Comparison of ENCODE assay signal across 35 cellular contexts in genomic region chr22:17978027-17978426, GRCh38.
"Had no signal": no experiment of that assay in that cellular context is flagged by ENCODE, and none has a peak within 500 bp of the region (broad histone marks: within the 10 kb centered on the region; RNA-seq: fewer than 3 reads in every experiment).

No MANE protein-coding gene starts in this region.

- H3K27ac Mint-ChIP-seq: activated CD8-positive, alpha-beta T cell treated with anti-CD3 and anti-CD28 coated beads for 36 hours; activated naive CD8-positive, alpha-beta T cell; activated T-helper 17 cell treated with anti-CD3 and anti-CD28 coated beads, Interleukin-2, amount 50 U/mL, for 72 hours; T-helper 17 cell; T-helper 2 cell treated with Interferon-gamma antibody and Interleukin-4, amounts not matched to agents 5 μg/mL and 100 μg/mL, for 36 hours; WTC11 had no signal

- H3K27me3 Mint-ChIP-seq: activated CD8-positive, alpha-beta T cell treated with anti-CD3 and anti-CD28 coated beads for 36 hours; activated naive CD8-positive, alpha-beta T cell; activated T-helper 17 cell treated with anti-CD3 and anti-CD28 coated beads, Interleukin-2, amount 50 U/mL, for 72 hours; central memory CD8-positive, alpha-beta T cell; T-helper 17 cell had no signal

- FAIRE-seq: astrocyte, bronchial epithelial cell, endometrium, endothelial cell of umbilical vein, TTC549 had no signal

- H3K27me3 ChIP-seq: brain microvascular endothelial cell, esophagus squamous epithelium, heart right ventricle had no signal

- DNase-seq: activated CD4-positive, alpha-beta T cell treated with anti-CD3 and anti-CD28 coated beads for 48 hours; activated CD4-positive, alpha-beta T cell treated with anti-CD3 and anti-CD28 coated beads, Interleukin-2, amount 50 U/mL, for 1 hour; activated CD4-positive, alpha-beta T cell treated with anti-CD3 and anti-CD28 coated beads, Interleukin-2, amount 50 U/mL, for 48 hours; activated CD8-positive, alpha-beta memory T cell treated with anti-CD3 and anti-CD28 coated beads for 24 hours; activated CD8-positive, alpha-beta T cell treated with anti-CD3 and anti-CD28 coated beads for 36 hours; activated effector memory CD4-positive, alpha-beta T cell treated with Interleukin-2 at 50 U/mL for 16 hours; activated gamma-delta T cell treated with Interleukin-2 at 50 U/mL for 16 hours; activated naive CD4-positive, alpha-beta T cell treated with anti-CD3 and anti-CD28 coated beads, Interleukin-2, amount 50 U/mL, for 16 hours; activated naive CD4-positive, alpha-beta T cell treated with Interleukin-2 at 50 U/mL for 16 hours; activated T-cell treated with anti-CD3 and anti-CD28 coated beads, Interleukin-2, amount 50 U/mL, for 4 hours; amniotic stem cell; anterior cingulate cortex; brain microvascular endothelial cell; cortex of kidney; dermis blood vessel endothelial cell; effector CD8-positive, alpha-beta T cell; esophagus squamous epithelium; foreskin melanocyte; heart right ventricle; T-helper 1 cell; T-helper 17 cell; T1000 had no signal

- H3K36me3 ChIP-seq: brain microvascular endothelial cell, esophagus squamous epithelium had no signal

- H3K9me3 Mint-ChIP-seq: activated CD8-positive, alpha-beta T cell treated with anti-CD3 and anti-CD28 coated beads for 36 hours; activated T-cell treated with anti-CD3 and anti-CD28 coated beads, Interleukin-2, amount 50 U/mL, for 4 hours; activated T-helper 17 cell treated with anti-CD3 and anti-CD28 coated beads, Interleukin-2, amount 50 U/mL, for 72 hours; central memory CD8-positive, alpha-beta T cell; T-helper 2 cell treated with Interferon-gamma antibody and Interleukin-4, amounts not matched to agents 5 μg/mL and 100 μg/mL, for 36 hours had no signal

- H3K9me3 ChIP-seq: esophagus squamous epithelium, heart right ventricle had no signal

- H3K4me3 Mint-ChIP-seq: activated CD8-positive, alpha-beta T cell treated with anti-CD3 and anti-CD28 coated beads for 36 hours; activated naive CD8-positive, alpha-beta T cell; activated T-cell treated with anti-CD3 and anti-CD28 coated beads, Interleukin-2, amount 50 U/mL, for 4 hours; activated T-helper 17 cell treated with anti-CD3 and anti-CD28 coated beads, Interleukin-2, amount 50 U/mL, for 72 hours; central memory CD8-positive, alpha-beta T cell; T-helper 17 cell; T-helper 2 cell treated with Interferon-gamma antibody and Interleukin-4, amounts not matched to agents 5 μg/mL and 100 μg/mL, for 36 hours; WTC11 had no signal

- ATAC-seq: activated CD4-positive, CD25-positive, alpha-beta regulatory T cell treated with anti-CD3 and anti-CD28 coated beads, Interleukin-2, amount 50 U/mL, for 24 hours; activated CD8-positive, alpha-beta T cell treated with anti-CD3 and anti-CD28 coated beads for 36 hours; activated T-cell treated with anti-CD3 and anti-CD28 coated beads, Interleukin-2, amount 50 U/mL, for 4 hours; activated T-helper 17 cell treated with anti-CD3 and anti-CD28 coated beads, Interleukin-2, amount 50 U/mL, for 72 hours; heart right ventricle; T-helper 17 cell; WTC11 had no signal

- H3K27ac ChIP-seq: brain microvascular endothelial cell, epithelial cell of prostate, esophagus squamous epithelium, heart right ventricle, VCaP had no signal

- H3K4me3 ChIP-seq: esophagus squamous epithelium, heart right ventricle had no signal
